ENCODE assay signal across 25 cellular contexts in genomic region chr3:169603661-169604060, GRCh38. TPM values are rescaled to one million over a fixed set of nuclear protein-coding genes. Genes with fewer than 3 reads are reported as not detected.
"Had no signal": no experiment of that assay in that cellular context is flagged by ENCODE, and none has a peak within 500 bp of the region (broad histone marks: within the 10 kb centered on the region; RNA-seq: fewer than 3 reads in every experiment).

No MANE protein-coding gene starts in this region.

- H3K4me3 ChIP-seq: esophagus squamous epithelium, gastrocnemius medialis, lung, right lobe of liver, smooth muscle cell, suprapubic skin, transverse colon, vagina had no signal

- H3K4me3 Mint-ChIP-seq: dendritic cell treated with granulocyte-macrophage colony-stimulating factor and Interleukin-4, amounts not matched to agents 40 ng/mL and 50 ng/mL, for 4 days; memory B cell; natural killer cell; stimulated activated naive CD8-positive, alpha-beta T cell treated with anti-CD3 and anti-CD28 coated beads, Interleukin-15, amount 100 ng/mL, for 72 hours had no signal

- H3K4me1 Mint-ChIP-seq: natural killer cell; stimulated activated naive CD8-positive, alpha-beta T cell treated with anti-CD3 and anti-CD28 coated beads, Interleukin-15, amount 100 ng/mL, for 72 hours had no signal

- H3K27me3 Mint-ChIP-seq: progenitor cell of endocrine pancreas had no signal

- H3K4me1 ChIP-seq: gastrocnemius medialis, parathyroid adenoma, right lobe of liver, suprapubic skin, transverse colon, vagina had no signal

- H3K27ac Mint-ChIP-seq: dendritic cell treated with granulocyte-macrophage colony-stimulating factor and Interleukin-4, amounts not matched to agents 40 ng/mL and 50 ng/mL, for 4 days; memory B cell; natural killer cell; stimulated activated naive CD8-positive, alpha-beta T cell treated with anti-CD3 and anti-CD28 coated beads, Interleukin-15, amount 100 ng/mL, for 72 hours had no signal

- H3K27me3 ChIP-seq: esophagus squamous epithelium, gastrocnemius medialis, right lobe of liver, transverse colon, vagina had no signal

- H3K9me3 ChIP-seq: esophagus squamous epithelium, gastrocnemius medialis, neutrophil, right lobe of liver, suprapubic skin, transverse colon, vagina had no signal

- H3K27ac ChIP-seq: esophagus squamous epithelium, gastrocnemius medialis, neutrophil, parathyroid adenoma, right lobe of liver, suprapubic skin, transverse colon, vagina had no signal

- H3K4me2 ChIP-seq: smooth muscle cell had no signal

- ATAC-seq: gastrocnemius medialis; natural killer cell; stimulated activated naive CD8-positive, alpha-beta T cell treated with anti-CD3 and anti-CD28 coated beads, Interleukin-15, amount 100 ng/mL, for 72 hours had no signal

- H2AFZ ChIP-seq: parathyroid adenoma had no signal

- H3K36me3 ChIP-seq: esophagus squamous epithelium, gastrocnemius medialis, neutrophil, right lobe of liver, suprapubic skin, transverse colon, vagina had no signal

- DNase-seq: effector CD8-positive, alpha-beta T cell; erythroblast; esophagus squamous epithelium; foreskin fibroblast; gastrocnemius medialis; head of caudate nucleus; left ventricle myocardium superior; natural killer cell; right lobe of liver; stimulated activated CD4-positive, alpha-beta T cell treated with anti-CD3 and anti-CD28 coated beads, Interleukin-12 subunit alpha, Interleukin-12 subunit beta, amount 100 ng/mL, for 4 hours; stimulated activated CD4-positive, alpha-beta T cell treated with anti-CD3 and anti-CD28 coated beads, Interleukin-1b, Interleukin-23, amount 100 ng/mL, for 48 hours; stimulated activated CD4-positive, alpha-beta T cell treated with anti-CD3 and anti-CD28 coated beads, Interleukin-4, amount 100 ng/mL, for 1 hour; stimulated activated CD8-positive, alpha-beta memory T cell treated with anti-CD3 and anti-CD28 coated beads, Interleukin-4, amount 100 ng/mL, for 48 hours; stimulated activated naive CD4-positive, alpha-beta T cell; stimulated activated naive CD8-positive, alpha-beta T cell treated with anti-CD3 and anti-CD28 coated beads, Interleukin-15, amount 100 ng/mL, for 72 hours; transverse colon had no signal

- H3K36me3 Mint-ChIP-seq: memory B cell, natural killer cell had no signal

- H3K9me3 Mint-ChIP-seq: dendritic cell treated with granulocyte-macrophage colony-stimulating factor and Interleukin-4, amounts not matched to agents 40 ng/mL and 50 ng/mL, for 4 days; memory B cell; natural killer cell; stimulated activated naive CD8-positive, alpha-beta T cell treated with anti-CD3 and anti-CD28 coated beads, Interleukin-15, amount 100 ng/mL, for 72 hours had no signal

- H3K79me2 ChIP-seq: parathyroid adenoma had no signal

- H3K9ac ChIP-seq: parathyroid adenoma had no signal

RNA-seq across cellular contexts. Expression of gene MECOM, which starts 59.9 kb away (rescaled TPM):
- polyA plus RNA-seq: smooth muscle cell had no signal
